In genomic region chr9:89929721-89930480, GRCh38 we compare ENCODE assay signal across 11 cellular contexts.
DNase-seq lines count a peak whose midpoint lies in the region; ATAC-seq lines count a peak whose summit lies in the region.
"Had no signal": no experiment of that assay in that cellular context is flagged by ENCODE, and none has a peak within 500 bp of the region (broad histone marks: within the 10 kb centered on the region; RNA-seq: fewer than 3 reads in every experiment).

No MANE protein-coding gene starts in this region.

- no peak for ATAC-seq in HG02981 (IDR thresholded peaks at IDR 0.05; ENCODE audit: unreplicated experiment)

- DNase-seq in NCI-H1105 treated with DMSO at 0.1 percent for 48 hours (lab: John Stamatoyannopoulos, UW) = peak; percentile 8
- DNase-seq in NCI-H1105 (lab: John Stamatoyannopoulos, UW) = no peak
- peak; percentile 94 for DNase-seq in NCI-H69 (lab: John Stamatoyannopoulos, UW)
- DNase-seq in foreskin melanocyte = peak; percentile 1
- DNase-seq in retina = peak; percentile 17
- DNase-seq in GOT3 (lab: John Stamatoyannopoulos, UW) = no peak
- no peak for DNase-seq in DMS79 (lab: John Stamatoyannopoulos, UW)
- DNase-seq: activated naive CD4-positive, alpha-beta T cell treated with Interleukin-2 at 50 U/mL for 16 hours; effector CD4-positive, alpha-beta T cell; OCI-M1 had no signal

Comparison
In these comparisons a context has a peak if more than half of its experiments do, and no peak if none do; other contexts are left out.
1. DNase-seq: peak in NCI-H1105 treated with DMSO at 0.1 percent for 48 hours (single experiment), NCI-H69 (single experiment), foreskin melanocyte (single experiment) and retina (single experiment); none in NCI-H1105 (single experiment), GOT3 (single experiment) and DMS79 (single experiment).